In the genomic region with DNA sequence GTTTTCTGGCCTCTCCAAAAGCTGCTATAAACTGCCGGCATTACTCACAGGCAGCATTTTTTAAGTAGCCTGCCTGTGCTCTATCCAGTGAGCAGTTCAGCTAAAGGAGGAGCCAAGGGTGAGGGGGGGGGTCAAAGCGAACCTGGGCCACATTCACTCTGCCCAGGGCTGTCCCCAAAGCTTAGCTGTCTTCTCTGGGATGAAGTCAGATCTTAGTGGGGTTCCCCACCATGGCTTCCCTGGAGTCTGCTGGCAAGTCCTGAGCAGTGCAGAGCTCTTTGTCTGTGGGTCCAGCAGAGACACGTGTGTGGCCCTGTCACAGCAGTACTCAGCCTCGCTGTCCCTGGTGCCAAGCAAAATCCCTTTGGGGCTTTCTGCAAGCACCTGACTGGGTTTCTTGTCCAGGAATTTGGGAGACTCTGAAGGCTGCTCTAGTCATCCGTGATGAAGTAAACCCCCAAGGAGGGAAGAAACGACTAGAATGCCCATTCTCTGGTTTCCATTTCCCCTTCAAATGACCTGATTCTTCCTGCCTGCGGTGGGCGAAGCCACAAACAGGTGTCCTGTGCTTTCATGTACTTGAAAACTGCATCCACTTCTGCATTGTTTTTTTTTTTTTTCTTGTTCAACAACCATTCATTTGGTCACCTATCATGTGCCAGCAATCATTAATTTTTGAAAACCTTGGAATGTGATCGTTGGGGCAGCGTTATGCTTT, we compare ENCODE assay signal across 10 cellular contexts. TPM values are rescaled to one million over a fixed set of nuclear protein-coding genes. Genes with fewer than 3 reads are reported as not detected.
DNase-seq lines count a peak whose midpoint lies in the region; ATAC-seq, FAIRE-seq and TF ChIP-seq lines count a peak whose summit lies in the region.
"Had no signal": no experiment of that assay in that cellular context is flagged by ENCODE, and none has a peak within 500 bp of the region (broad histone marks: within the 10 kb centered on the region; RNA-seq: fewer than 3 reads in every experiment).

No MANE protein-coding gene starts in this region.

- H3K27ac Mint-ChIP-seq in activated CD4-positive, alpha-beta T cell treated with anti-CD3 and anti-CD28 coated beads for 36 hours: no peak overlapping the region
- H3K27ac Mint-ChIP-seq: activated naive CD8-positive, alpha-beta T cell treated with anti-CD3 and anti-CD28 coated beads for 36 hours; CD8-positive, alpha-beta T cell had no signal

- H3K9me3 Mint-ChIP-seq in activated CD4-positive, alpha-beta T cell treated with anti-CD3 and anti-CD28 coated beads for 36 hours (ENCODE audit: low read depth): no peaks in the 10 kb centered on the region
- H3K9me3 Mint-ChIP-seq: activated naive CD8-positive, alpha-beta T cell treated with anti-CD3 and anti-CD28 coated beads for 36 hours; CD8-positive, alpha-beta T cell had no signal

- peaks cover 2% of the 10 kb centered on the region for H3K4me1 Mint-ChIP-seq in activated CD4-positive, alpha-beta T cell treated with anti-CD3 and anti-CD28 coated beads for 36 hours

- H3K27me3 ChIP-seq in keratinocyte (ENCODE audit: control insufficient read depth, extremely low read depth, insufficient read depth, low read length): peaks cover 13% of the 10 kb centered on the region
- H3K27me3 ChIP-seq in PC-9 (ENCODE audit: insufficient read depth, low read depth): peaks cover 19% of the 10 kb centered on the region; the same call in 1 of the 2 replicates

- CTCF ChIA-PET in PC-9 (lab: Charles Lee): interaction anchor here (0.6 kb wide), 1 partner anchor 685 kb away, joined by 3 read pairs; no protein-coding TSS in a partner anchor
- CTCF ChIA-PET in activated CD4-positive, alpha-beta T cell treated with anti-CD3 and anti-CD28 coated beads for 36 hours (lab: Charles Lee): interaction anchor here (0.7 to 2.5 kb wide), 4 partner anchors 9 to 62 kb away, joined by 3 to 28 read pairs (median 7); no protein-coding TSS in a partner anchor

- H2AFZ ChIP-seq in keratinocyte (ENCODE audit: control insufficient read depth, low read length) (no peak overlapping the region), PC-9 (no peak overlapping the region)

- H3K36me3 ChIP-seq in keratinocyte (ENCODE audit: control insufficient read depth in 2 of 2, extremely low read depth in 1 of 2, insufficient read depth in 2 of 2, low read length in 2 of 2) (no peaks in the 10 kb centered on the region), PC-9 (ENCODE audit: low read depth) (no peaks in the 10 kb centered on the region)

- H3K4me2 ChIP-seq in keratinocyte (ENCODE audit: control insufficient read depth, extremely low read depth, insufficient read depth, low read depth, low read length) (no peak overlapping the region), PC-9 (no peak overlapping the region)

- H3K79me2 ChIP-seq in keratinocyte (ENCODE audit: control insufficient read depth, insufficient read depth, low read length) (no peaks in the 10 kb centered on the region), PC-9 (ENCODE audit: low read depth) (no peaks in the 10 kb centered on the region)

- no peak for DNase-seq in keratinocyte (ENCODE audit: low read depth, low spot score)
- DNase-seq in H54 (ENCODE audit: insufficient read length, low spot score): no peak
- DNase-seq in PC-9: no peak
- DNase-seq in SIG-M5 treated with dmso at 0.1 percent for 504 hours (lab: John Stamatoyannopoulos, UW; ENCODE audit: unreplicated experiment): no peak
- no peak for DNase-seq in activated CD4-positive, alpha-beta T cell treated with anti-CD3 and anti-CD28 coated beads for 36 hours
- DNase-seq: activated naive CD8-positive, alpha-beta T cell treated with anti-CD3 and anti-CD28 coated beads for 36 hours; CD8-positive, alpha-beta T cell had no signal

- H3K36me3 Mint-ChIP-seq in activated CD4-positive, alpha-beta T cell treated with anti-CD3 and anti-CD28 coated beads for 36 hours (ENCODE audit: low read depth): no peaks in the 10 kb centered on the region
- H3K36me3 Mint-ChIP-seq: activated naive CD8-positive, alpha-beta T cell treated with anti-CD3 and anti-CD28 coated beads for 36 hours; CD8-positive, alpha-beta T cell had no signal

- H4K20me1 ChIP-seq in keratinocyte (ENCODE audit: control insufficient read depth, extremely low read depth, insufficient read depth, low read length) (no peaks in the 10 kb centered on the region), PC-9 (ENCODE audit: insufficient read depth) (no peaks in the 10 kb centered on the region)

- H3K27me3 Mint-ChIP-seq in activated CD4-positive, alpha-beta T cell treated with anti-CD3 and anti-CD28 coated beads for 36 hours: peaks cover 26% of the 10 kb centered on the region

- no peaks in the 10 kb centered on the region for H3F3A ChIP-seq in PC-9 (ENCODE audit: insufficient read depth, low read depth)

- H3K4me3 Mint-ChIP-seq in activated CD4-positive, alpha-beta T cell treated with anti-CD3 and anti-CD28 coated beads for 36 hours: no peak overlapping the region
- H3K4me3 Mint-ChIP-seq: activated naive CD8-positive, alpha-beta T cell treated with anti-CD3 and anti-CD28 coated beads for 36 hours; CD8-positive, alpha-beta T cell had no signal

- H3K9me1 ChIP-seq in keratinocyte (ENCODE audit: control insufficient read depth, extremely low read depth, insufficient read depth, low read length): no peaks in the 10 kb centered on the region

- no peak for TF ChIP-seq POLR2A in H54 (IDR thresholded peaks at IDR 0.05; ENCODE audit: low read depth, low read length)

- peaks cover 15% of the 10 kb centered on the region for H3K4me1 ChIP-seq in keratinocyte (ENCODE audit: control insufficient read depth, extremely low read depth, insufficient read depth, low read length)
- H3K4me1 ChIP-seq in PC-9 (replicated peaks; ENCODE audit: insufficient read depth): no peaks in the 10 kb centered on the region

- H3K27ac ChIP-seq in keratinocyte (ENCODE audit: control insufficient read depth, insufficient read depth, low read length) (no peak overlapping the region), PC-9 (no peak overlapping the region)

- no TSS peak for BruUV-seq in PC-9 (replicated peaks; lab: Mats Ljungman, UMichigan)

- H3K4me3 ChIP-seq in keratinocyte (ENCODE audit: control insufficient read depth in 2 of 3, extremely low read depth in 1 of 3, insufficient read depth in 2 of 3, low read depth in 1 of 3, low read length in 3 of 3) (no peak overlapping the region), PC-9 (no peak overlapping the region)

- FAIRE-seq in keratinocyte (lab: Jason Lieb, UNC): peak; percentile 13
- FAIRE-seq in H54 (lab: Jason Lieb, UNC): no peak

- POLR2A ChIA-PET in PC-9 (lab: Charles Lee; ENCODE audit: unreplicated experiment): no interaction called here
- POLR2A ChIA-PET in activated CD4-positive, alpha-beta T cell treated with anti-CD3 and anti-CD28 coated beads for 36 hours (lab: Charles Lee): no interaction called here

- dilution Hi-C loops in keratinocyte (cut with MboI; ENCODE audit: extremely low pct_ligation_motif_present, low sequenced_read_pairs): no loop called here

- intact Hi-C loops in PC-9 (cut with micrococcal nuclease; ENCODE audit: unreplicated experiment): no loop called here
- intact Hi-C loops in activated CD4-positive, alpha-beta T cell treated with anti-CD3 and anti-CD28 coated beads for 36 hours (cut with DNase I, micrococcal nuclease): no loop called here

- no peaks in the 10 kb centered on the region for H3K9me3 ChIP-seq in keratinocyte (ENCODE audit: control insufficient read depth, low read depth, low read length)
- H3K9me3 ChIP-seq in PC-9 (ENCODE audit: insufficient read depth, low read depth): no peaks in the 10 kb centered on the region

- no peak overlapping the region for H3K9ac ChIP-seq in keratinocyte (ENCODE audit: control insufficient read depth, extremely low read depth, insufficient read depth, low read length)

- H3K9me2 ChIP-seq in PC-9 (ENCODE audit: insufficient read depth): no peaks in the 10 kb centered on the region

- TF ChIP-seq CTCF in keratinocyte (optimal IDR thresholded peaks at IDR 0.05 in 1 of 3, IDR thresholded peaks at IDR 0.05 in 1 of 3, conservative IDR thresholded peaks at IDR 0.05 in 1 of 3; ENCODE audit: extremely low read depth in 1 of 3, insufficient read depth in 2 of 3, low read length in 3 of 3): no peak
- no peak for TF ChIP-seq CTCF in PC-9 (conservative IDR thresholded peaks at IDR 0.05)

- ATAC-seq in GM18517 (IDR thresholded peaks at IDR 0.05; ENCODE audit: unreplicated experiment): peak; percentile 73
- ATAC-seq in GM21528 (IDR thresholded peaks at IDR 0.05; ENCODE audit: low FRiP score, unreplicated experiment): peak; percentile 85
- ATAC-seq in HG03354 (IDR thresholded peaks at IDR 0.05; ENCODE audit: poor library complexity, severe bottlenecking, unreplicated experiment): peak; percentile 81
- ATAC-seq in activated CD4-positive, alpha-beta T cell treated with anti-CD3 and anti-CD28 coated beads for 36 hours: no peak
- ATAC-seq: CD8-positive, alpha-beta T cell had no signal

RNA-seq across cellular contexts. Expression of a gene that starts 2.6 kb away (rescaled TPM):
- polyA plus RNA-seq in keratinocyte: 0.59 to 1.4 TPM (median 0.77 TPM) in 3 replicates
- 0.24 TPM for polyA plus RNA-seq in keratinocyte (2011; ENCODE audit: low read depth)
- 0.58 and 0.71 TPM in 2 replicates for polyA plus RNA-seq in keratinocyte (2011; cell fraction: cytosol; rRNA removed)
- polyA plus RNA-seq in keratinocyte (2011; cell fraction: nucleus; rRNA removed): 1.2 and 1.6 TPM in 2 replicates
- 0.52 and 0.69 TPM in 2 replicates for polyA plus RNA-seq in keratinocyte (2012; ENCODE audit: low replicate concordance)
- polyA minus RNA-seq in keratinocyte: 0.38 to 2.1 TPM (median 1.0 TPM) in 3 replicates
- 1.3 TPM for polyA minus RNA-seq in keratinocyte (2011; cell fraction: cytosol; rRNA and poly(A)+ RNA removed)
- polyA minus RNA-seq in keratinocyte (2011; cell fraction: nucleus; rRNA and poly(A)+ RNA removed): 0.74 and 1.6 TPM in 2 replicates
- total RNA-seq in PC-9 (2021): 0.11 TPM in 1 of 2 replicates, not detected in the other
- total RNA-seq in activated CD4-positive, alpha-beta T cell treated with anti-CD3 and anti-CD28 coated beads for 36 hours: not detected
- total RNA-seq: activated naive CD8-positive, alpha-beta T cell treated with anti-CD3 and anti-CD28 coated beads for 36 hours; CD8-positive, alpha-beta T cell had no signal

RNA-seq across cellular contexts. Expression of a gene that starts 26.6 kb away (rescaled TPM):
- polyA plus RNA-seq in keratinocyte: 0.06 to 0.12 TPM (median 0.09 TPM) in 3 replicates
- not detected for polyA plus RNA-seq in keratinocyte (2011; ENCODE audit: low read depth)
- 0.04 TPM in 1 of 2 replicates, not detected in the other for polyA plus RNA-seq in keratinocyte (2011; cell fraction: cytosol; rRNA removed)
- 0.16 and 0.27 TPM in 2 replicates for polyA plus RNA-seq in keratinocyte (2011; cell fraction: nucleus; rRNA removed)
- 0.08 and 0.30 TPM in 2 replicates for polyA plus RNA-seq in keratinocyte (2012; ENCODE audit: low replicate concordance)
- polyA minus RNA-seq in keratinocyte: not detected in 3 replicates
- not detected for polyA minus RNA-seq in keratinocyte (2011; cell fraction: cytosol; rRNA and poly(A)+ RNA removed)
- 0.16 TPM in 1 of 2 replicates, not detected in the other for polyA minus RNA-seq in keratinocyte (2011; cell fraction: nucleus; rRNA and poly(A)+ RNA removed)
- total RNA-seq in PC-9 (2021): not detected in 2 replicates
- total RNA-seq in activated CD4-positive, alpha-beta T cell treated with anti-CD3 and anti-CD28 coated beads for 36 hours: not detected
- total RNA-seq: activated naive CD8-positive, alpha-beta T cell treated with anti-CD3 and anti-CD28 coated beads for 36 hours; CD8-positive, alpha-beta T cell had no signal

RNA-seq across cellular contexts. Expression of a gene that starts 48.9 kb away (rescaled TPM):
- 21.2 to 75.2 TPM (median 37.1 TPM) in 3 replicates for polyA plus RNA-seq in keratinocyte
- polyA plus RNA-seq in keratinocyte (2011; ENCODE audit: low read depth): 6.4 TPM
- 34.5 and 40.4 TPM in 2 replicates for polyA plus RNA-seq in keratinocyte (2011; cell fraction: cytosol; rRNA removed)
- polyA plus RNA-seq in keratinocyte (2011; cell fraction: nucleus; rRNA removed): 57.7 and 84.9 TPM in 2 replicates
- 21.3 and 29.2 TPM in 2 replicates for polyA plus RNA-seq in keratinocyte (2012; ENCODE audit: low replicate concordance)
- 8.5 to 35.0 TPM (median 15.4 TPM) in 3 replicates for polyA minus RNA-seq in keratinocyte
- polyA minus RNA-seq in keratinocyte (2011; cell fraction: cytosol; rRNA and poly(A)+ RNA removed): 15.9 TPM
- polyA minus RNA-seq in keratinocyte (2011; cell fraction: nucleus; rRNA and poly(A)+ RNA removed): 12.5 and 15.3 TPM in 2 replicates
- not detected in 2 replicates for total RNA-seq in PC-9 (2021)
- total RNA-seq in activated CD4-positive, alpha-beta T cell treated with anti-CD3 and anti-CD28 coated beads for 36 hours: not detected
- total RNA-seq: activated naive CD8-positive, alpha-beta T cell treated with anti-CD3 and anti-CD28 coated beads for 36 hours had no signal
